Comparison of ENCODE assay signal across 10 cellular contexts in the genomic region with DNA sequence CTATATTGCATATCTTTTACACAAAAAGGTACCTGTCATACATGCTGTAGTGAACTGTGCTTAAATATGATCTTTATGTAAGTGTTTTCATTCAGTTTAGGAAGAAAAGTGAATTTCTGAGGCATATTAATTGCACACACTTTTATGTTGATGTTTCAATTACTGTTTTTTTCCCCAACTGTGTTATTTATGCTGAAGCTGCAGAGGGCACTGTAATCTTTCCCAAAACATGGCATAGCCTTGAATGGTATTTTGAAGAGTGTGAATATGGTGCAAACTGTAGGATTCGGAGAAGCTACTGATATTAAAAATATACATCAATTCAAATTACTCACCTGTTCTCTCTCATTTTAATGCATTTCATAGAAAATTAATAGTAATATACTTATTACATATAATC. TPM values are rescaled to one million over a fixed set of nuclear protein-coding genes. Genes with fewer than 3 reads are reported as not detected.
DNase-seq lines count a peak whose midpoint lies in the region; ATAC-seq and TF ChIP-seq lines count a peak whose summit lies in the region.
"Had no signal": no experiment of that assay in that cellular context is flagged by ENCODE, and none has a peak within 500 bp of the region (broad histone marks: within the 10 kb centered on the region; RNA-seq: fewer than 3 reads in every experiment).

No MANE protein-coding gene starts in this region.

- in situ Hi-C loops in astrocyte of the cerebellum (cut with HindIII; ENCODE audit: low sequenced_read_pairs) = no loop called here

- H3K36me3 ChIP-seq in mesenchymal stem cell (ENCODE audit: control insufficient read depth in 1 of 2, insufficient read depth in 2 of 2, low read depth in 1 of 2, low read length in 2 of 2) = no peaks in the 10 kb centered on the region
- H3K36me3 ChIP-seq: gastroesophageal sphincter had no signal

- no peak overlapping the region for H2AFZ ChIP-seq in mesenchymal stem cell (ENCODE audit: low read depth, low read length)

- H2BK15ac ChIP-seq in mesenchymal stem cell (ENCODE audit: low read depth, poor library complexity, severe bottlenecking) = no peak overlapping the region

- no peak overlapping the region for H2BK5ac ChIP-seq in mesenchymal stem cell (ENCODE audit: low read depth, low read length, poor library complexity, severe bottlenecking)

- H3K27ac ChIP-seq in mesenchymal stem cell (ENCODE audit: low read length, poor library complexity, severe bottlenecking) = no peak overlapping the region
- H3K27ac ChIP-seq in substantia nigra (ENCODE audit: low read depth, low read length, poor library complexity, severe bottlenecking) = no peak overlapping the region
- H3K27ac ChIP-seq: gastroesophageal sphincter had no signal

- no peaks in the 10 kb centered on the region for H3K36me3 Mint-ChIP-seq in natural killer cell

- H2AK5ac ChIP-seq in mesenchymal stem cell (ENCODE audit: low read length, severe bottlenecking) = no peak overlapping the region

- no peaks in the 10 kb centered on the region for H3K4me1 ChIP-seq in mesenchymal stem cell (ENCODE audit: control insufficient read depth, insufficient read depth, low read depth, low read length)
- H3K4me1 ChIP-seq: gastroesophageal sphincter had no signal

- peaks cover 17 to 22% of the 10 kb centered on the region in 2 donors for H3K27me3 Mint-ChIP-seq in natural killer cell (ENCODE audit: low read depth in 2 of 2)

- H3K14ac ChIP-seq in mesenchymal stem cell (ENCODE audit: low read length in 2 of 2) = no peak overlapping the region

- WGBS in mesenchymal stem cell = no CpG with 5 or more reads among the region's 1 CpG

- H3K4me3 ChIP-seq in astrocyte of the cerebellum (ENCODE audit: low read depth, low read length) = no peak overlapping the region
- H3K4me3 ChIP-seq in mesenchymal stem cell (ENCODE audit: insufficient read depth in 1 of 2, low read depth in 1 of 2, low read length in 2 of 2) = no peak overlapping the region
- H3K4me3 ChIP-seq: gastroesophageal sphincter had no signal

- no peaks in the 10 kb centered on the region for H3K27me3 ChIP-seq in mesenchymal stem cell (ENCODE audit: control insufficient read depth in 1 of 2, insufficient read depth in 1 of 2, low read length in 2 of 2)

- H3K18ac ChIP-seq in mesenchymal stem cell (ENCODE audit: low read depth in 1 of 2, low read length in 2 of 2) = no peak overlapping the region

- no peaks in the 10 kb centered on the region for H3K9me3 Mint-ChIP-seq in natural killer cell
- H3K9me3 Mint-ChIP-seq: stimulated activated naive CD8-positive, alpha-beta T cell treated with anti-CD3 and anti-CD28 coated beads, Interleukin-15, Interleukin-2, amounts not matched to agents 100 ng/mL and 50 ng/mL, for 24 hours had no signal

- ATAC-seq in natural killer cell = no peak
- ATAC-seq: gastroesophageal sphincter had no signal

- H3K4me2 ChIP-seq in mesenchymal stem cell (ENCODE audit: low read length, poor library complexity, severe bottlenecking) = no peak overlapping the region

- H4K91ac ChIP-seq in mesenchymal stem cell (ENCODE audit: low read length) = no peak overlapping the region

- H3K4me1 Mint-ChIP-seq in natural killer cell = no peaks in the 10 kb centered on the region

- no peak overlapping the region for H2BK120ac ChIP-seq in mesenchymal stem cell (ENCODE audit: low read depth, low read length)

- no peak overlapping the region for H3K27ac Mint-ChIP-seq in natural killer cell
- H3K27ac Mint-ChIP-seq: stimulated activated naive CD8-positive, alpha-beta T cell treated with anti-CD3 and anti-CD28 coated beads, Interleukin-15, Interleukin-2, amounts not matched to agents 100 ng/mL and 50 ng/mL, for 24 hours had no signal

- DNase-seq in DMS53 treated with DMSO at 0.1 percent for 48 hours (lab: John Stamatoyannopoulos, UW; ENCODE audit: unreplicated experiment) (peak; percentile 12), astrocyte of the cerebellum (ENCODE audit: low read depth) (no peak), mesenchymal stem cell (peak; percentile 18), substantia nigra (lab: John Stamatoyannopoulos, UW) (no peak), NCI-H774 (lab: John Stamatoyannopoulos, UW) (no peak), C1 segment of cervical spinal cord (lab: John Stamatoyannopoulos, UW) (no peak), natural killer cell (no peak)

- H3K4me3 Mint-ChIP-seq in natural killer cell = no peak overlapping the region
- H3K4me3 Mint-ChIP-seq: stimulated activated naive CD8-positive, alpha-beta T cell treated with anti-CD3 and anti-CD28 coated beads, Interleukin-15, Interleukin-2, amounts not matched to agents 100 ng/mL and 50 ng/mL, for 24 hours had no signal

- TF ChIP-seq CTCF in LNCAP (IDR thresholded peaks at IDR 0.05) = peak; percentile 60
- peak; percentile 37 for TF ChIP-seq CTCF in astrocyte of the cerebellum (IDR thresholded peaks at IDR 0.05; ENCODE audit: low read depth, low read length, missing control alignments)
- TF ChIP-seq CTCF in natural killer cell (IDR thresholded peaks at IDR 0.05) = no peak

- H3K79me1 ChIP-seq in mesenchymal stem cell (replicated peaks; ENCODE audit: low read length, poor library complexity, severe bottlenecking) = no peaks in the 10 kb centered on the region

- no peak overlapping the region for H3K9ac ChIP-seq in mesenchymal stem cell (ENCODE audit: low read length)

- H3K9me3 ChIP-seq in mesenchymal stem cell (ENCODE audit: control insufficient read depth, low read length) = no peaks in the 10 kb centered on the region
- H3K9me3 ChIP-seq: gastroesophageal sphincter had no signal

- intact Hi-C loops in natural killer cell (cut with micrococcal nuclease) = no loop called here

- no peak overlapping the region for H3K23ac ChIP-seq in mesenchymal stem cell (ENCODE audit: low read length in 2 of 2)

- H2BK12ac ChIP-seq in mesenchymal stem cell (ENCODE audit: low read length in 2 of 2) = no peak overlapping the region

- no peak overlapping the region for H3K4ac ChIP-seq in mesenchymal stem cell (ENCODE audit: low read depth in 1 of 2, low read length in 2 of 2)

- no peak overlapping the region for H4K8ac ChIP-seq in mesenchymal stem cell (ENCODE audit: low read length)

RNA-seq across cellular contexts. Expression of gene CENPE, which starts 6.0 kb away (rescaled TPM):
- 3.8 TPM for polyA plus RNA-seq in mesenchymal stem cell (2013, experiment 1 of 2)
- polyA plus RNA-seq in mesenchymal stem cell (2013, experiment 2 of 2) = 3.6 TPM
- 1 to 10 TPM; 2.7 to 6.9 (median 4.8) TPM for total RNA-seq in natural killer cell

Comparison
In these comparisons a context has a peak if more than half of its experiments do, and no peak if none do; other contexts are left out.
1. DNase-seq: peak in DMS53 treated with DMSO at 0.1 percent for 48 hours (single experiment) and mesenchymal stem cell (single experiment); none in astrocyte of the cerebellum (single experiment), substantia nigra (0 of 49), NCI-H774 (single experiment), C1 segment of cervical spinal cord (0 of 14) and natural killer cell (single experiment).